1 cellular context compared by ENCODE assay signal in genomic region chr7:876077-876971, GRCh38.
A peak's percentile ranks its signal among the peaks of the same experiment; 100 is the strongest.
TF ChIP-seq lines count a peak whose summit lies in the region.

Gene GET4, plus strand, starts transcription at chr7:876554. Its CDS starts 92 bp downstream, at chr7:876646.

TF ChIP-seq in HepG2, 621 proteins besides CTCF, POLR2A, EP300 and RAD21 (continued from another document and continues in another):
- TF ChIP-seq, protein P1, sequence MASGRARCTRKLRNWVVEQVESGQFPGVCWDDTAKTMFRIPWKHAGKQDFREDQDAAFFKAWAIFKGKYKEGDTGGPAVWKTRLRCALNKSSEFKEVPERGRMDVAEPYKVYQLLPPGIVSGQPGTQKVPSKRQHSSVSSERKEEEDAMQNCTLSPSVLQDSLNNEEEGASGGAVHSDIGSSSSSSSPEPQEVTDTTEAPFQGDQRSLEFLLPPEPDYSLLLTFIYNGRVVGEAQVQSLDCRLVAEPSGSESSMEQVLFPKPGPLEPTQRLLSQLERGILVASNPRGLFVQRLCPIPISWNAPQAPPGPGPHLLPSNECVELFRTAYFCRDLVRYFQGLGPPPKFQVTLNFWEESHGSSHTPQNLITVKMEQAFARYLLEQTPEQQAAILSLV (CRISPR knock-in tag; IDR thresholded peaks at IDR 0.05; ENCODE audit: borderline replicate concordance): no peak; the same call in 1 of the 2 replicates
- TF ChIP-seq ARID2 (CRISPR knock-in tag; IDR thresholded peaks at IDR 0.05; ENCODE audit: borderline replicate concordance) (no peak), REL (CRISPR knock-in tag; conservative IDR thresholded peaks at IDR 0.05) (no peak), SIX1 (CRISPR knock-in tag; IDR thresholded peaks at IDR 0.05; ENCODE audit: borderline replicate concordance) (no peak), ZNF260 (CRISPR knock-in tag; IDR thresholded peaks at IDR 0.05; ENCODE audit: borderline replicate concordance, low read depth) (no peak), FLYWCH1 (CRISPR knock-in tag; IDR thresholded peaks at IDR 0.05) (no peak), CBX5 (CRISPR knock-in tag; IDR thresholded peaks at IDR 0.05; ENCODE audit: borderline replicate concordance) (0 out of 2 replicates have a peak, but pooled peaks have one; percentile 14), CCDC6 (CRISPR knock-in tag; IDR thresholded peaks at IDR 0.05) (peak; percentile 98), ZSCAN5A (CRISPR knock-in tag; IDR thresholded peaks at IDR 0.05; ENCODE audit: borderline replicate concordance) (0 out of 2 replicates have a peak, but pooled peaks have one; percentile 45), TFDP2 (CRISPR knock-in tag; IDR thresholded peaks at IDR 0.05) (peak; percentile 79), MIXL1 (CRISPR knock-in tag; IDR thresholded peaks at IDR 0.05) (no peak; the same call in 1 of the 2 replicates), PPARG (CRISPR knock-in tag; conservative IDR thresholded peaks at IDR 0.05) (0 out of 2 replicates have a peak, but pooled peaks have one; percentile 4), SOX5 (CRISPR knock-in tag; IDR thresholded peaks at IDR 0.05; ENCODE audit: borderline replicate concordance) (peak; percentile 31; the same call in 1 of the 2 replicates), MYNN (CRISPR knock-in tag; IDR thresholded peaks at IDR 0.05; ENCODE audit: low read depth) (no peak), ZBTB7A (CRISPR knock-in tag; IDR thresholded peaks at IDR 0.05) (peak; percentile 66; the same call in 1 of the 2 replicates), PITX1 (CRISPR knock-in tag; IDR thresholded peaks at IDR 0.05) (no peak), YEATS4 (CRISPR knock-in tag; IDR thresholded peaks at IDR 0.05; ENCODE audit: borderline replicate concordance) (peak; percentile 70), KLF6 (CRISPR knock-in tag; IDR thresholded peaks at IDR 0.05) (no peak), SUZ12 (IDR thresholded peaks at IDR 0.05; ENCODE audit: low read depth, low read length) (no peak), MLLT10 (CRISPR knock-in tag; IDR thresholded peaks at IDR 0.05) (no peak), E2F2 (CRISPR knock-in tag; IDR thresholded peaks at IDR 0.05; ENCODE audit: borderline replicate concordance) (no peak), NFRKB (IDR thresholded peaks at IDR 0.05) (no peak), MEF2D (CRISPR knock-in tag; IDR thresholded peaks at IDR 0.05) (no peak), PCBP1 (IDR thresholded peaks at IDR 0.05; ENCODE audit: borderline replicate concordance, low read depth, low read length) (no peak), ZNF225 (CRISPR knock-in tag; IDR thresholded peaks at IDR 0.05) (no peak), TARDBP (CRISPR knock-in tag; IDR thresholded peaks at IDR 0.05) (peak; percentile 76), HNRNPUL1 (IDR thresholded peaks at IDR 0.05; ENCODE audit: low read depth, low read length) (no peak), CEBPB (IDR thresholded peaks at IDR 0.05; ENCODE audit: borderline replicate concordance, low read depth, low read length) (no peak), ARNT2 (CRISPR knock-in tag; IDR thresholded peaks at IDR 0.05; ENCODE audit: low read depth) (peak; percentile 83), ZBTB1 (CRISPR knock-in tag; IDR thresholded peaks at IDR 0.05; ENCODE audit: borderline replicate concordance) (no peak), TRAFD1 (CRISPR knock-in tag; IDR thresholded peaks at IDR 0.05; ENCODE audit: borderline replicate concordance) (no peak), MAFF (IDR thresholded peaks at IDR 0.05; ENCODE audit: low read depth, low read length) (no peak)
- TF ChIP-seq, protein P2, sequence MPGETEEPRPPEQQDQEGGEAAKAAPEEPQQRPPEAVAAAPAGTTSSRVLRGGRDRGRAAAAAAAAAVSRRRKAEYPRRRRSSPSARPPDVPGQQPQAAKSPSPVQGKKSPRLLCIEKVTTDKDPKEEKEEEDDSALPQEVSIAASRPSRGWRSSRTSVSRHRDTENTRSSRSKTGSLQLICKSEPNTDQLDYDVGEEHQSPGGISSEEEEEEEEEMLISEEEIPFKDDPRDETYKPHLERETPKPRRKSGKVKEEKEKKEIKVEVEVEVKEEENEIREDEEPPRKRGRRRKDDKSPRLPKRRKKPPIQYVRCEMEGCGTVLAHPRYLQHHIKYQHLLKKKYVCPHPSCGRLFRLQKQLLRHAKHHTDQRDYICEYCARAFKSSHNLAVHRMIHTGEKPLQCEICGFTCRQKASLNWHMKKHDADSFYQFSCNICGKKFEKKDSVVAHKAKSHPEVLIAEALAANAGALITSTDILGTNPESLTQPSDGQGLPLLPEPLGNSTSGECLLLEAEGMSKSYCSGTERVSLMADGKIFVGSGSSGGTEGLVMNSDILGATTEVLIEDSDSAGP (CRISPR knock-in tag; IDR thresholded peaks at IDR 0.05; ENCODE audit: borderline replicate concordance): peak; percentile 56; the same call in 1 of the 2 replicates
- TF ChIP-seq, protein P3, sequence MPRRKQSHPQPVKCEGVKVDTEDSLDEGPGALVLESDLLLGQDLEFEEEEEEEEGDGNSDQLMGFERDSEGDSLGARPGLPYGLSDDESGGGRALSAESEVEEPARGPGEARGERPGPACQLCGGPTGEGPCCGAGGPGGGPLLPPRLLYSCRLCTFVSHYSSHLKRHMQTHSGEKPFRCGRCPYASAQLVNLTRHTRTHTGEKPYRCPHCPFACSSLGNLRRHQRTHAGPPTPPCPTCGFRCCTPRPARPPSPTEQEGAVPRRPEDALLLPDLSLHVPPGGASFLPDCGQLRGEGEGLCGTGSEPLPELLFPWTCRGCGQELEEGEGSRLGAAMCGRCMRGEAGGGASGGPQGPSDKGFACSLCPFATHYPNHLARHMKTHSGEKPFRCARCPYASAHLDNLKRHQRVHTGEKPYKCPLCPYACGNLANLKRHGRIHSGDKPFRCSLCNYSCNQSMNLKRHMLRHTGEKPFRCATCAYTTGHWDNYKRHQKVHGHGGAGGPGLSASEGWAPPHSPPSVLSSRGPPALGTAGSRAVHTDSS (CRISPR knock-in tag; conservative IDR thresholded peaks at IDR 0.05): no peak
- TF ChIP-seq, protein P4, sequence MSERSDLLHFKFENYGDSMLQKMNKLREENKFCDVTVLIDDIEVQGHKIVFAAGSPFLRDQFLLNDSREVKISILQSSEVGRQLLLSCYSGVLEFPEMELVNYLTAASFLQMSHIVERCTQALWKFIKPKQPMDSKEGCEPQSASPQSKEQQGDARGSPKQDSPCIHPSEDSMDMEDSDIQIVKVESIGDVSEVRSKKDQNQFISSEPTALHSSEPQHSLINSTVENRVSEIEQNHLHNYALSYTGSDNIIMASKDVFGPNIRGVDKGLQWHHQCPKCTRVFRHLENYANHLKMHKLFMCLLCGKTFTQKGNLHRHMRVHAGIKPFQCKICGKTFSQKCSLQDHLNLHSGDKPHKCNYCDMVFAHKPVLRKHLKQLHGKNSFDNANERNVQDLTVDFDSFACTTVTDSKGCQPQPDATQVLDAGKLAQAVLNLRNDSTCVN (CRISPR knock-in tag; IDR thresholded peaks at IDR 0.05; ENCODE audit: borderline replicate concordance): no peak; the same call in 1 of the 2 replicates
- TF ChIP-seq, protein P5, sequence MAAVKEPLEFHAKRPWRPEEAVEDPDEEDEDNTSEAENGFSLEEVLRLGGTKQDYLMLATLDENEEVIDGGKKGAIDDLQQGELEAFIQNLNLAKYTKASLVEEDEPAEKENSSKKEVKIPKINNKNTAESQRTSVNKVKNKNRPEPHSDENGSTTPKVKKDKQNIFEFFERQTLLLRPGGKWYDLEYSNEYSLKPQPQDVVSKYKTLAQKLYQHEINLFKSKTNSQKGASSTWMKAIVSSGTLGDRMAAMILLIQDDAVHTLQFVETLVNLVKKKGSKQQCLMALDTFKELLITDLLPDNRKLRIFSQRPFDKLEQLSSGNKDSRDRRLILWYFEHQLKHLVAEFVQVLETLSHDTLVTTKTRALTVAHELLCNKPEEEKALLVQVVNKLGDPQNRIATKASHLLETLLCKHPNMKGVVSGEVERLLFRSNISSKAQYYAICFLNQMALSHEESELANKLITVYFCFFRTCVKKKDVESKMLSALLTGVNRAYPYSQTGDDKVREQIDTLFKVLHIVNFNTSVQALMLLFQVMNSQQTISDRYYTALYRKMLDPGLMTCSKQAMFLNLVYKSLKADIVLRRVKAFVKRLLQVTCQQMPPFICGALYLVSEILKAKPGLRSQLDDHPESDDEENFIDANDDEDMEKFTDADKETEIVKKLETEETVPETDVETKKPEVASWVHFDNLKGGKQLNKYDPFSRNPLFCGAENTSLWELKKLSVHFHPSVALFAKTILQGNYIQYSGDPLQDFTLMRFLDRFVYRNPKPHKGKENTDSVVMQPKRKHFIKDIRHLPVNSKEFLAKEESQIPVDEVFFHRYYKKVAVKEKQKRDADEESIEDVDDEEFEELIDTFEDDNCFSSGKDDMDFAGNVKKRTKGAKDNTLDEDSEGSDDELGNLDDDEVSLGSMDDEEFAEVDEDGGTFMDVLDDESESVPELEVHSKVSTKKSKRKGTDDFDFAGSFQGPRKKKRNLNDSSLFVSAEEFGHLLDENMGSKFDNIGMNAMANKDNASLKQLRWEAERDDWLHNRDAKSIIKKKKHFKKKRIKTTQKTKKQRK (IDR thresholded peaks at IDR 0.05; ENCODE audit: low read length): no peak
- TF ChIP-seq, protein P6, sequence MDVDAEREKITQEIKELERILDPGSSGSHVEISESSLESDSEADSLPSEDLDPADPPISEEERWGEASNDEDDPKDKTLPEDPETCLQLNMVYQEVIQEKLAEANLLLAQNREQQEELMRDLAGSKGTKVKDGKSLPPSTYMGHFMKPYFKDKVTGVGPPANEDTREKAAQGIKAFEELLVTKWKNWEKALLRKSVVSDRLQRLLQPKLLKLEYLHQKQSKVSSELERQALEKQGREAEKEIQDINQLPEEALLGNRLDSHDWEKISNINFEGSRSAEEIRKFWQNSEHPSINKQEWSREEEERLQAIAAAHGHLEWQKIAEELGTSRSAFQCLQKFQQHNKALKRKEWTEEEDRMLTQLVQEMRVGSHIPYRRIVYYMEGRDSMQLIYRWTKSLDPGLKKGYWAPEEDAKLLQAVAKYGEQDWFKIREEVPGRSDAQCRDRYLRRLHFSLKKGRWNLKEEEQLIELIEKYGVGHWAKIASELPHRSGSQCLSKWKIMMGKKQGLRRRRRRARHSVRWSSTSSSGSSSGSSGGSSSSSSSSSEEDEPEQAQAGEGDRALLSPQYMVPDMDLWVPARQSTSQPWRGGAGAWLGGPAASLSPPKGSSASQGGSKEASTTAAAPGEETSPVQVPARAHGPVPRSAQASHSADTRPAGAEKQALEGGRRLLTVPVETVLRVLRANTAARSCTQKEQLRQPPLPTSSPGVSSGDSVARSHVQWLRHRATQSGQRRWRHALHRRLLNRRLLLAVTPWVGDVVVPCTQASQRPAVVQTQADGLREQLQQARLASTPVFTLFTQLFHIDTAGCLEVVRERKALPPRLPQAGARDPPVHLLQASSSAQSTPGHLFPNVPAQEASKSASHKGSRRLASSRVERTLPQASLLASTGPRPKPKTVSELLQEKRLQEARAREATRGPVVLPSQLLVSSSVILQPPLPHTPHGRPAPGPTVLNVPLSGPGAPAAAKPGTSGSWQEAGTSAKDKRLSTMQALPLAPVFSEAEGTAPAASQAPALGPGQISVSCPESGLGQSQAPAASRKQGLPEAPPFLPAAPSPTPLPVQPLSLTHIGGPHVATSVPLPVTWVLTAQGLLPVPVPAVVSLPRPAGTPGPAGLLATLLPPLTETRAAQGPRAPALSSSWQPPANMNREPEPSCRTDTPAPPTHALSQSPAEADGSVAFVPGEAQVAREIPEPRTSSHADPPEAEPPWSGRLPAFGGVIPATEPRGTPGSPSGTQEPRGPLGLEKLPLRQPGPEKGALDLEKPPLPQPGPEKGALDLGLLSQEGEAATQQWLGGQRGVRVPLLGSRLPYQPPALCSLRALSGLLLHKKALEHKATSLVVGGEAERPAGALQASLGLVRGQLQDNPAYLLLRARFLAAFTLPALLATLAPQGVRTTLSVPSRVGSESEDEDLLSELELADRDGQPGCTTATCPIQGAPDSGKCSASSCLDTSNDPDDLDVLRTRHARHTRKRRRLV (CRISPR knock-in tag; IDR thresholded peaks at IDR 0.05): no peak
